20 cellular contexts compared by ENCODE assay signal in the genomic region with DNA sequence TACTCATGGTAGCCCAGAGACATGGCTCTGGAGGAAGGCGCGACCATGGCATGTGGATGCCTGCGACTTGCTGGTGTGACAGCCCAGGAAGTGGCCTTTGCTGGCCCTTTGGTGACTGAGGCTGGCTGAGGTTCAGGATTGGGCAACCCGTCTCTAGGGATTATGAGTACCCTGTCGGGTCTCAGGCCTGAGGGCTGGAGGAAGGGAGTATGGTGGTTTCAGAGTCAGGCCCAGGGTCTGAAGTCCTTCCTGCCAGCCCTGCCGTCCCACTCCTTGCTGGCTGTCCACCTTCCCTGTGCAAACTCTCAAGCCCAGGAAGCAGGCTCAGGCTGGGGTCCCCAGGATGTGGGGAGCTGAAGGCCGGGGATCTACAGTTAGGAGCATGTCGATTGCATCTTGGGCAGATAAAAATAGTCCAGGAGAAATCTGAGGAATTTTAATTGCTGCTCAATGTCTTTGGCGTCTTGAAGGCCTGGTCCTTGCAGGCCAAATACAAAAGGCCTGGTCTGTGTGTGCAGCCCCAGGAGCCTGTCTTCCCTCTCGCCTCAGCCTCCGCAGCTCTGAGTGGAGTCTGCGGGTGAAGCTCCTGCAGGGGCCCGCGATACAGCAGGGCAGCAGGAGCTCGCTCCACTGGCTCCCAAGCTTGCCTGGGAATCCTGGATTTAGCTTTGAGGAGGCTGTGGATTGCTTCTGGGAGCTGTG. TPM values are rescaled to one million over a fixed set of nuclear protein-coding genes. Genes with fewer than 3 reads are reported as not detected.
A peak's percentile ranks its signal among the peaks of the same experiment; 100 is the strongest.
DNase-seq lines count a peak whose midpoint lies in the region; ATAC-seq and TF ChIP-seq lines count a peak whose summit lies in the region.
"Had no signal": no experiment of that assay in that cellular context is flagged by ENCODE, and none has a peak within 500 bp of the region (broad histone marks: within the 10 kb centered on the region; RNA-seq: fewer than 3 reads in every experiment).

No MANE protein-coding gene starts in this region.

- H2AFZ ChIP-seq in mesenchymal stem cell (ENCODE audit: low read depth, low read length) (no peak overlapping the region), smooth muscle cell (ENCODE audit: low read depth) (peak overlapping the region; percentile 33)

- no peak overlapping the region for H3K14ac ChIP-seq in mesenchymal stem cell (ENCODE audit: low read length in 2 of 2)

- H3K4me1 Mint-ChIP-seq in activated T-helper 17 cell treated with anti-CD3 and anti-CD28 coated beads, Interleukin-2, amount 50 U/mL, for 72 hours: peaks cover 16% of the 10 kb centered on the region

- TF ChIP-seq CTCF in smooth muscle cell (IDR thresholded peaks at IDR 0.05; ENCODE audit: borderline replicate concordance, insufficient read depth, poor library complexity, severe bottlenecking): no peak

- H3K4me3 Mint-ChIP-seq in activated T-helper 17 cell treated with anti-CD3 and anti-CD28 coated beads, Interleukin-2, amount 50 U/mL, for 72 hours: no peak overlapping the region
- H3K4me3 Mint-ChIP-seq: activated CD4-positive, alpha-beta memory T cell treated with anti-CD3 and anti-CD28 coated beads, Interleukin-2, amount 10 ng/mL, durations not matched to agents 7 days and 5 days; stimulated activated naive CD8-positive, alpha-beta T cell treated with anti-CD3 and anti-CD28 coated beads, Interleukin-15, amount 100 ng/mL, for 72 hours had no signal

- H3K79me2 ChIP-seq in smooth muscle cell (ENCODE audit: low read depth): no peaks in the 10 kb centered on the region

- H4K20me1 ChIP-seq in BLaER1 treated with 17β-estradiol and CSF1 and Interleukin-3, amounts not matched to agents 10 nM and 100 nM: peaks cover 0 to 7% (median 0%) of the 10 kb centered on the region in 11 experiments; a peak in 1 of 22 replicates
- H4K20me1 ChIP-seq in smooth muscle cell (ENCODE audit: low read depth): no peaks in the 10 kb centered on the region

- no peaks in the 10 kb centered on the region for H3K36me3 ChIP-seq in BLaER1 treated with 17β-estradiol and CSF1 and Interleukin-3, amounts not matched to agents 10 nM and 100 nM
- no peaks in the 10 kb centered on the region for H3K36me3 ChIP-seq in mesenchymal stem cell (ENCODE audit: control insufficient read depth in 1 of 2, insufficient read depth in 2 of 2, low read depth in 1 of 2, low read length in 2 of 2)
- H3K36me3 ChIP-seq in smooth muscle cell (ENCODE audit: low read depth): no peaks in the 10 kb centered on the region
- H3K36me3 ChIP-seq: left lung, SJSA1 had no signal

- H3K36me3 Mint-ChIP-seq in activated T-helper 17 cell treated with anti-CD3 and anti-CD28 coated beads, Interleukin-2, amount 50 U/mL, for 72 hours (ENCODE audit: low read depth): no peaks in the 10 kb centered on the region

- H2BK15ac ChIP-seq in mesenchymal stem cell (ENCODE audit: low read depth, poor library complexity, severe bottlenecking): no peak overlapping the region

- H3K4me1 ChIP-seq in BLaER1 treated with 17β-estradiol and CSF1 and Interleukin-3, amounts not matched to agents 10 nM and 100 nM: peaks cover 21 to 35% (median 28%) of the 10 kb centered on the region in 10 experiments
- H3K4me1 ChIP-seq in mesenchymal stem cell (ENCODE audit: control insufficient read depth, insufficient read depth, low read depth, low read length) (peaks cover 4% of the 10 kb centered on the region), smooth muscle cell (ENCODE audit: low read depth) (peaks cover 18% of the 10 kb centered on the region)

- H3K27ac ChIP-seq in BLaER1 treated with 17β-estradiol and CSF1 and Interleukin-3, amounts not matched to agents 10 nM and 100 nM: no peak overlapping the region; a peak in 1 of 22 replicates
- H3K27ac ChIP-seq in mesenchymal stem cell (ENCODE audit: low read length, poor library complexity, severe bottlenecking) (no peak overlapping the region), smooth muscle cell (ENCODE audit: low read depth) (peak overlapping the region; percentile 67)
- H3K27ac ChIP-seq: SJSA1 had no signal

- H3K23ac ChIP-seq in mesenchymal stem cell (ENCODE audit: low read length in 2 of 2): no peak overlapping the region

- H4K8ac ChIP-seq in mesenchymal stem cell (ENCODE audit: low read length): peak overlapping the region; percentile 47

- H3K9me3 Mint-ChIP-seq in activated T-helper 17 cell treated with anti-CD3 and anti-CD28 coated beads, Interleukin-2, amount 50 U/mL, for 72 hours: no peaks in the 10 kb centered on the region
- H3K9me3 Mint-ChIP-seq: activated CD4-positive, alpha-beta memory T cell treated with anti-CD3 and anti-CD28 coated beads, Interleukin-2, amount 10 ng/mL, durations not matched to agents 7 days and 5 days; stimulated activated naive CD8-positive, alpha-beta T cell treated with anti-CD3 and anti-CD28 coated beads, Interleukin-15, amount 100 ng/mL, for 72 hours had no signal

- H3K79me1 ChIP-seq in mesenchymal stem cell (replicated peaks; ENCODE audit: low read length, poor library complexity, severe bottlenecking): no peaks in the 10 kb centered on the region

- no peak overlapping the region for H2AK5ac ChIP-seq in mesenchymal stem cell (ENCODE audit: low read length, severe bottlenecking)

- H3K27me3 Mint-ChIP-seq in activated T-helper 17 cell treated with anti-CD3 and anti-CD28 coated beads, Interleukin-2, amount 50 U/mL, for 72 hours: no peaks in the 10 kb centered on the region
- H3K27me3 Mint-ChIP-seq: activated CD4-positive, alpha-beta memory T cell treated with anti-CD3 and anti-CD28 coated beads, Interleukin-2, amount 10 ng/mL, durations not matched to agents 7 days and 5 days; stimulated activated naive CD8-positive, alpha-beta T cell treated with anti-CD3 and anti-CD28 coated beads, Interleukin-15, amount 100 ng/mL, for 72 hours had no signal

- H2BK12ac ChIP-seq in mesenchymal stem cell (ENCODE audit: low read length in 2 of 2): no peak overlapping the region

- no peak overlapping the region for H2BK5ac ChIP-seq in mesenchymal stem cell (ENCODE audit: low read depth, low read length, poor library complexity, severe bottlenecking)

- no peak overlapping the region for H2BK120ac ChIP-seq in mesenchymal stem cell (ENCODE audit: low read depth, low read length)

- WGBS in mesenchymal stem cell: 76% methylated on average over 15 of the region's 15 CpGs
- 41% methylated on average over 15 of the region's 15 CpGs for WGBS in smooth muscle cell (ENCODE audit: low lambda C conversion rate)

- peak overlapping the region in 10 of 11 experiments; percentile 10 to 78 (median 54); a peak in 16 of 22 replicates for H3K4me2 ChIP-seq in BLaER1 treated with 17β-estradiol and CSF1 and Interleukin-3, amounts not matched to agents 10 nM and 100 nM
- no peak overlapping the region for H3K4me2 ChIP-seq in mesenchymal stem cell (ENCODE audit: low read length, poor library complexity, severe bottlenecking)
- peak overlapping the region; percentile 26 for H3K4me2 ChIP-seq in smooth muscle cell

- peak overlapping the region; percentile 71 for H3K27ac Mint-ChIP-seq in activated T-helper 17 cell treated with anti-CD3 and anti-CD28 coated beads, Interleukin-2, amount 50 U/mL, for 72 hours
- H3K27ac Mint-ChIP-seq: activated CD4-positive, alpha-beta memory T cell treated with anti-CD3 and anti-CD28 coated beads, Interleukin-2, amount 10 ng/mL, durations not matched to agents 7 days and 5 days; stimulated activated naive CD8-positive, alpha-beta T cell treated with anti-CD3 and anti-CD28 coated beads, Interleukin-15, amount 100 ng/mL, for 72 hours had no signal

- H3K4me3 ChIP-seq in BLaER1 treated with 17β-estradiol and CSF1 and Interleukin-3, amounts not matched to agents 10 nM and 100 nM: no peak overlapping the region
- no peak overlapping the region for H3K4me3 ChIP-seq in mesenchymal stem cell (ENCODE audit: insufficient read depth in 1 of 2, low read depth in 1 of 2, low read length in 2 of 2)
- H3K4me3 ChIP-seq in smooth muscle cell: no peak overlapping the region
- H3K4me3 ChIP-seq: left lung, SJSA1, skin epidermis had no signal

- H4K91ac ChIP-seq in mesenchymal stem cell (ENCODE audit: low read length): no peak overlapping the region

- H3K4ac ChIP-seq in mesenchymal stem cell (ENCODE audit: low read depth in 1 of 2, low read length in 2 of 2): no peak overlapping the region

- DNase-seq in mesenchymal stem cell: no peak
- DNase-seq in smooth muscle cell (lab: John Stamatoyannopoulos, UW; ENCODE audit: unreplicated experiment): no peak
- no peak for DNase-seq in HCEC 1CT
- no peak for DNase-seq in kidney glomerular epithelial cell (lab: John Stamatoyannopoulos, UW)
- DNase-seq: activated CD4-positive, alpha-beta memory T cell treated with anti-CD3 and anti-CD28 coated beads, Interleukin-2, amount 10 ng/mL, durations not matched to agents 7 days and 5 days; amygdala; COR-L47; GF-D8; Karpas-422; left lung; NCI-H1694 treated with DMSO at 0.1 percent for 48 hours; nucleus accumbens; stimulated activated naive CD8-positive, alpha-beta T cell treated with anti-CD3 and anti-CD28 coated beads, Interleukin-15, amount 100 ng/mL, for 72 hours had no signal

- H3K27me3 ChIP-seq in BLaER1 treated with 17β-estradiol and CSF1 and Interleukin-3, amounts not matched to agents 10 nM and 100 nM: no peaks in the 10 kb centered on the region
- H3K27me3 ChIP-seq in mesenchymal stem cell (ENCODE audit: control insufficient read depth in 1 of 2, insufficient read depth in 1 of 2, low read length in 2 of 2): peaks cover 0 to 15% of the 10 kb centered on the region in 2 experiments
- no peaks in the 10 kb centered on the region for H3K27me3 ChIP-seq in smooth muscle cell (ENCODE audit: low read depth)
- H3K27me3 ChIP-seq: left lung, SJSA1 had no signal

- H3K9me3 ChIP-seq in BLaER1 treated with 17β-estradiol and CSF1 and Interleukin-3, amounts not matched to agents 10 nM and 100 nM (replicated peaks in 1 of 11): no peaks in the 10 kb centered on the region
- no peaks in the 10 kb centered on the region for H3K9me3 ChIP-seq in mesenchymal stem cell (ENCODE audit: control insufficient read depth, low read length)
- no peaks in the 10 kb centered on the region for H3K9me3 ChIP-seq in smooth muscle cell (replicated peaks; ENCODE audit: low read depth)
- H3K9me3 ChIP-seq: left lung, SJSA1 had no signal

- H3K18ac ChIP-seq in mesenchymal stem cell (ENCODE audit: low read depth in 1 of 2, low read length in 2 of 2): no peak overlapping the region

- H3F3A ChIP-seq in smooth muscle cell (ENCODE audit: low read depth): peaks cover 17% of the 10 kb centered on the region

- ATAC-seq in activated T-helper 17 cell treated with anti-CD3 and anti-CD28 coated beads, Interleukin-2, amount 50 U/mL, for 72 hours (replicated peaks): no peak
- ATAC-seq in SK-N-SH treated with all-trans-retinoic acid at 6 μM for 48 hours (no peak), HG02642 (IDR thresholded peaks at IDR 0.05; ENCODE audit: poor library complexity, unreplicated experiment) (no peak)
- ATAC-seq: esophagus mucosa; left lung; stimulated activated naive CD8-positive, alpha-beta T cell treated with anti-CD3 and anti-CD28 coated beads, Interleukin-15, amount 100 ng/mL, for 72 hours had no signal

- H3K9ac ChIP-seq in BLaER1 treated with 17β-estradiol and CSF1 and Interleukin-3, amounts not matched to agents 10 nM and 100 nM: no peak overlapping the region; a peak in 2 of 22 replicates
- H3K9ac ChIP-seq in mesenchymal stem cell (ENCODE audit: low read length) (no peak overlapping the region), smooth muscle cell (ENCODE audit: low read depth) (no peak overlapping the region)

RNA-seq across cellular contexts. Expression of a gene that starts 52.5 kb away (rescaled TPM):
- 1 to 10 TPM in 1 of 2 donors, under 1 TPM in 1; 0.66 to 1.3 TPM for total RNA-seq in activated T-helper 17 cell treated with anti-CD3 and anti-CD28 coated beads, Interleukin-2, amount 50 U/mL, for 72 hours
- 0.06 TPM for polyA plus RNA-seq in mesenchymal stem cell (2013, experiment 1 of 2)
- polyA plus RNA-seq in mesenchymal stem cell (2013, experiment 2 of 2): 0.10 TPM
- 4.5 and 5.6 TPM in 2 replicates for total RNA-seq in smooth muscle cell
- polyA plus RNA-seq in smooth muscle cell: 8.8 and 18.8 TPM in 2 replicates
